8 cellular contexts compared by ENCODE assay signal in the genomic region with DNA sequence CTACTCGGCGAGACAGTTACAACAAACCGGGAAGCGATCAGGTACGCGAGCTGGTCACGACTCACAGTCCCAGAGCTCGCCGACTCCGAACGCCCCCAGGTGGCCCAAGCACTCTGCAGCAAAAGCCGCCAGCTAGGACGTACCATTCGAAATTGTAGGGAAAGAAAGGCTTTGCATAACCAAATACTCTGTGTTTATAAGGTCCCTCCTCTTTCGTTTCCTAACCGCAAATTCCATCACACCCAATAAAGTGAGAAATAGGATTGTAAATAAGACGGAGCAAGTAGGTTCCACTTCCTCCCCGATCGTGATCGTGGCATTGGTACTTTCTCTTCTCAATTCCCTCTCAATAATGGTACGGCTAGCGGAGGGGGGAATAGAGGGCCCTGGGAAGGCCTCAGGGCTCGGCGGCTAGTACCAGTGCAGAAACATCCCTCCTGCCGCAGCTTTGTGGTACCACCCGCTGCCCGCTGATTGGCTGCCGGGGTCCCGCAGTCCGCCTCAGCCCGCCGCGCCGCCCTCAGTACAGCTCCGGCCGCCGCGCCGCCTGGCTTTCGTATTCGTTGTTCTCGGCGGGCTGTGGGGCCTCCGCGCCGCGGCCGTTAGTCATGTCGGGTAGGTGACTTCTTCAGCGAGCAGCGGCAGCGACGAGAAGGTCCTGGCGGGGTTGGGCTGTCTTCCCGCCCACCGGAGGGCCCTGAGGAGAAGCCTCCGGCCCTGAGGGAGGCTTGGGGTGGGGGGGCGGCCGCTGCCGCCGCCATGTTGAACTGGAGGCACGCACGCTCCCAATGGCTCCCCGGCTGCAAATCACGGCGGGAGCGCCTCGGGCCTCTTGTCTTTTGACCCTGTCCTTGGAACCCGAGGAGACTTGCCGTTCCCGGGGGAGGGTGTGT. TPM values are rescaled to one million over a fixed set of nuclear protein-coding genes. Genes with fewer than 3 reads are reported as not detected.
DNase-seq lines count a peak whose midpoint lies in the region; ATAC-seq and TF ChIP-seq lines count a peak whose summit lies in the region.

A gene (plus strand): TSS at position 523 of the 893 bp plus-strand sequence. CDS start 86 bp downstream, at position 609.

- peak; percentile 91 for ATAC-seq in HG02571 (IDR thresholded peaks at IDR 0.05; ENCODE audit: unreplicated experiment)

- H3K27ac ChIP-seq in SK-N-MC = peak within 1 kb of the TSS; percentile 98
- peak within 1 kb of the TSS; percentile 95 for H3K27ac ChIP-seq in temporal lobe (ENCODE audit: low read depth, low read length)

- peak; percentile 98 for TF ChIP-seq POLR2A in NB4 (IDR thresholded peaks at IDR 0.05; ENCODE audit: extremely low read depth, insufficient read length)

- CTCF ChIA-PET in GM10248 (lab: Yijun Ruan, JAX) = interaction anchor here (0.6 to 11.1 kb wide), 21 partner anchors 8 to 340 kb away, joined by 3 to 222 read pairs (median 6); a partner anchor contains a TSS

- H3K36me3 ChIP-seq in SK-N-MC (ENCODE audit: insufficient read depth, low read length) = peaks cover 34% of the 10 kb centered on the region

- peak within 1 kb of the TSS; percentile 99 for H3K4me3 ChIP-seq in NB4 (ENCODE audit: low read depth, low read length)
- peak within 1 kb of the TSS; percentile 94 for H3K4me3 ChIP-seq in SK-N-MC

- H3K9ac ChIP-seq in SK-N-MC (ENCODE audit: insufficient read length) = peak within 1 kb of the TSS; percentile 98

- DNase-seq in GM10248 (ENCODE audit: extremely low spot score) (peak; percentile 96), NB4 (ENCODE audit: low read depth) (peak; percentile 100), SK-N-MC (ENCODE audit: low read depth, low spot score) (peak; percentile 97), globus pallidus (ENCODE audit: low spot score) (peak; percentile 98), occipital lobe (lab: John Stamatoyannopoulos, UW) (peak; percentile 95)
- peak; percentile 96 for DNase-seq in activated naive CD4-positive, alpha-beta T cell treated with anti-CD3 and anti-CD28 coated beads, Interleukin-2, amount 50 U/mL, for 16 hours

- no peaks in the 10 kb centered on the region for H3K9me3 ChIP-seq in SK-N-MC (ENCODE audit: low read depth, low read length)

- POLR2A ChIA-PET in GM10248 (lab: Yijun Ruan, JAX) = interaction anchor here (0.6 to 1.1 kb wide), 7 partner anchors 21 to 238 kb away, joined by 3 to 5 read pairs (median 3); no protein-coding TSS in a partner anchor

- TF ChIP-seq CTCF in GM10248 (IDR thresholded peaks at IDR 0.05; ENCODE audit: control extremely low read depth, extremely low read depth, low read depth, missing control alignments) (peak; percentile 69), NB4 (IDR thresholded peaks at IDR 0.05; ENCODE audit: low read depth, low read length) (peak; percentile 90)

RNA-seq across cellular contexts. Expression of the gene that starts here (rescaled TPM):
- total RNA-seq in occipital lobe (72.8 TPM), temporal lobe (48.2 TPM)

Comparison
In these comparisons a context has a peak if more than half of its experiments do, and no peak if none do; other contexts are left out.
1. Peak in every context shown above with its lines: DNase-seq, ATAC-seq, H3K4me3 ChIP-seq and H3K27ac ChIP-seq.